Comparison of ENCODE assay signal across 8 cellular contexts in the genomic region with DNA sequence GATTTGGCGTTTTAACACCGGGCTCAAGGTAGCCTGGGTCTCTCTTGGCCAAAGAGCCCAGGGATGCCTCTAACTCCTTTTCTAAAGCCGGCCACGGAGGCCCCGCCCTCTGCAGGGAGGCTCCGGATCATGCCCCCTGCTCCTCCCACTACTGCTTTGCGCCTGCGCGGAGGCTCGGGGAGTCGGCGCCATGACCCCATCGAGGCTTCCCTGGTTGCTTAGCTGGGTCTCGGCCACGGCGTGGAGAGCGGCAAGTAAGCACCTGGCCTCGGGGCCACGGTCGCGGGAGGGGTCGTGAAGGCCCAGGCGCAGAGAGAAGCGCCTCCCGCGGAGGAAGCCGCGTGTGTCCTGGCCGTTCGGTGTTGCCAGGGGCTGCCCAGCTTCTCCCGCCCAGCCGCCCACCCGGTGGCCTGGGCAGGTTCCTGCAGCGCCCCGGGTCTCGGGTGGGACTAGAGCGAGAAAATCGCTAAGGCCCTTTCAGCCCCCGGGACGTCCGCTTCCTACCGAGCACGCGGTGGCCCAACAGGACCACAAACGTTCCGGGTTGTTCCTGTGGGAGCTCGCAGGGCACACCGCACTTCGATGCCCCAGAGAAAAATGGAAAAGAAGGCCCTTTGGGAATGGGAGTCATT. TPM values are rescaled to one million over a fixed set of nuclear protein-coding genes. Genes with fewer than 3 reads are reported as not detected.
DNase-seq lines count a peak whose midpoint lies in the region; ATAC-seq and TF ChIP-seq lines count a peak whose summit lies in the region.

A gene (plus strand): TSS at position 180 of the 632 bp plus-strand sequence. CDS start 11 bp downstream, at position 191.

- H3K4me1 Mint-ChIP-seq in activated naive CD8-positive, alpha-beta T cell treated with anti-CD3 and anti-CD28 coated beads for 36 hours, result peaks cover 14% of the 10 kb centered on the region

- H3K27me3 ChIP-seq in ovary, result no peaks in the 10 kb centered on the region
- H3K27me3 ChIP-seq in thymus (ENCODE audit: control insufficient read depth, insufficient read depth), result no peaks in the 10 kb centered on the region

- H3K27me3 Mint-ChIP-seq in activated naive CD8-positive, alpha-beta T cell treated with anti-CD3 and anti-CD28 coated beads for 36 hours, result peaks cover 4% of the 10 kb centered on the region

- peak; percentile 56 for TF ChIP-seq POLR2A in ovary (IDR thresholded peaks at IDR 0.05)

- H3K27ac ChIP-seq in ovary, result peak within 1 kb of the TSS; percentile 85 to 89
- peak within 1 kb of the TSS; percentile 88 for H3K27ac ChIP-seq in thymus (ENCODE audit: low read depth)

- peak within 1 kb of the TSS; percentile 86 for H3K4me3 Mint-ChIP-seq in activated naive CD8-positive, alpha-beta T cell treated with anti-CD3 and anti-CD28 coated beads for 36 hours

- peak; percentile 94 for DNase-seq in GM12865 (ENCODE audit: low read depth)
- peak; percentile 93 for DNase-seq in NCI-H1105 (lab: John Stamatoyannopoulos, UW)
- DNase-seq in SKM-1 (lab: John Stamatoyannopoulos, UW; ENCODE audit: unreplicated experiment), result peak; percentile 66
- DNase-seq in activated naive CD8-positive, alpha-beta T cell treated with anti-CD3 and anti-CD28 coated beads for 36 hours, result peak; percentile 94
- peak; percentile 98 for DNase-seq in Right ventricle myocardium inferior (ENCODE audit: missing footprints)
- DNase-seq in ovary, result peak; percentile 91 to 95 (median 93)

- H3K36me3 ChIP-seq in ovary, result no peaks in the 10 kb centered on the region
- no peaks in the 10 kb centered on the region for H3K36me3 ChIP-seq in thymus (ENCODE audit: control insufficient read depth, insufficient read depth)

- H3K27ac Mint-ChIP-seq in activated naive CD8-positive, alpha-beta T cell treated with anti-CD3 and anti-CD28 coated beads for 36 hours, result peak within 1 kb of the TSS; percentile 84

- no peak for TF ChIP-seq EP300 in ovary (IDR thresholded peaks at IDR 0.05)

- intact Hi-C loops in Right ventricle myocardium inferior (cut with DNase I), result loop anchor here (5.0 kb wide), 2 partner anchors 100 to 120 kb away; a partner anchor contains a TSS
- intact Hi-C loops in ovary (cut with DNase I), result loop anchor here in 1 of 4 donors (10.0 kb wide), 1 partner anchor 108 kb away; no protein-coding TSS in a partner anchor

- no peaks in the 10 kb centered on the region for H3K9me3 Mint-ChIP-seq in activated naive CD8-positive, alpha-beta T cell treated with anti-CD3 and anti-CD28 coated beads for 36 hours

- TF ChIP-seq CTCF in GM12865 (IDR thresholded peaks at IDR 0.05; ENCODE audit: insufficient read depth, low read depth, low read length, missing control alignments), result peak; percentile 7
- TF ChIP-seq CTCF in ovary (IDR thresholded peaks at IDR 0.05), result no peak

- no peaks in the 10 kb centered on the region for H3K9me3 ChIP-seq in ovary
- H3K9me3 ChIP-seq in thymus (ENCODE audit: control insufficient read depth), result no peaks in the 10 kb centered on the region

- H3K4me3 ChIP-seq in GM12865 (ENCODE audit: low read depth, low read length) (peak within 1 kb of the TSS; percentile 91), ovary (peak within 1 kb of the TSS; percentile 82), thymus (ENCODE audit: low read length) (peak within 1 kb of the TSS; percentile 81)

- peaks cover 19% of the 10 kb centered on the region for H3K36me3 Mint-ChIP-seq in activated naive CD8-positive, alpha-beta T cell treated with anti-CD3 and anti-CD28 coated beads for 36 hours

- H3K4me1 ChIP-seq in ovary (ENCODE audit: insufficient read depth), result no peaks in the 10 kb centered on the region
- H3K4me1 ChIP-seq in thymus (ENCODE audit: control insufficient read depth, insufficient read depth, low read length), result no peaks in the 10 kb centered on the region

- WGBS in ovary, 3 donors, result 0 to 1% (median 1%) methylated on average over 44 to 49 of the region's 49 CpGs
- under 1% methylated on average over 49 of the region's 49 CpGs for WGBS in thymus

- peak; percentile 99 for ATAC-seq in HG02642 (IDR thresholded peaks at IDR 0.05; ENCODE audit: poor library complexity, unreplicated experiment)
- peak; percentile 99 for ATAC-seq in Right ventricle myocardium inferior

RNA-seq across cellular contexts. Expression of the gene that starts here (rescaled TPM):
- total RNA-seq in activated naive CD8-positive, alpha-beta T cell treated with anti-CD3 and anti-CD28 coated beads for 36 hours, result 10 to 100 TPM; 10.2 to 13.1 TPM
- total RNA-seq in Right ventricle myocardium inferior, result 16.6 TPM
- total RNA-seq in ovary, result 10 to 100 TPM in 1 of 7 donors, 1 to 10 TPM in 6; 6.1 to 11.3 (median 8.5) TPM
- polyA plus RNA-seq in ovary, result 10 to 100 TPM in 1 of 2 donors, 1 to 10 TPM in 1; 9.6 to 17.7 TPM
- 14.9 TPM for polyA plus RNA-seq in thymus

Comparison
In these comparisons a context has a peak if more than half of its experiments do, and no peak if none do; other contexts are left out.
1. Peak in every context shown above with its lines: DNase-seq, ATAC-seq, H3K4me3 ChIP-seq and H3K27ac ChIP-seq.